Comparison of ENCODE assay signal across 7 cellular contexts in the genomic region with DNA sequence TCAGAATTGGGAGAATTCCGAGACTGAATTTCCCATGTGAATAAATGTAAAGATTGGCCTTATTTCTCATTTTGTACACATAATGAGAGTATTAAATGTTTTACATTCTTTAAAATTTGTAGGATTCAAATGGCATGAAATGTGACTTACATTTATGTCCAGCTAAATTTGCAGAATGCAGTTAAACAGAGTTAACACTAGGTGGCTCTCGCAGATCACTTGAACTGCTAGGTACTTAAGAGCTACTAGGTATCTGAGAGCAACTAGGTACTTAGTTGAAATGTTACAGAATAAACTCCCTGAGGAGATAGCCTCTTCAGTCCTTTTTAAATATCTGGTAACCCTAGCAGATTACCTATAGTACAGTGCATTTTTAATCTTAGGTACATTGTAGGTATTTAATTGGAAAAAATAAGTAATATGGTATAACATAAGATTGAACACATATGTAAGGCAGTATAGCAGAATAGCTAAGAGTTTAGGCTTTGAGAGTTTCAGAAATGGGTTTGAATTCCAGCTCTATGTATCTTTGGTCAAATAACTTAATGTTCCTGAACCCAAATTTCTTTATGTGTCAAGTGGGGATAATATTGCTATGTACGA.
DNase-seq lines count a peak whose midpoint lies in the region; ATAC-seq and TF ChIP-seq lines count a peak whose summit lies in the region.

No MANE protein-coding gene starts in this region.

- no peak for TF ChIP-seq EP300 in SK-N-SH (IDR thresholded peaks at IDR 0.05; ENCODE audit: borderline replicate concordance in 1 of 2, low read depth in 1 of 2, low read length in 1 of 2)

- peak; percentile 73 for ATAC-seq in HCT116

- H3K4me2 ChIP-seq in HCT116 (ENCODE audit: low read length) = no peak overlapping the region
- no peak overlapping the region for H3K4me2 ChIP-seq in SK-N-SH

- H3K4me3 ChIP-seq in HCT116 (replicated peaks in 1 of 2; ENCODE audit: low read depth in 1 of 2, low read length in 2 of 2) = no peak overlapping the region
- H3K4me3 ChIP-seq in SK-N-SH (ENCODE audit: low read depth in 2 of 2, low read length in 1 of 2) = no peak overlapping the region

- CTCF ChIA-PET in HCT116 (lab: Charles Lee) (interaction anchor here (0.6 to 3.1 kb wide), 34 partner anchors 10 to 1683 kb away, joined by 3 to 30 read pairs (median 4); a partner anchor contains a TSS), SK-N-SH (lab: Yijun Ruan, JAX) (interaction anchor here (0.5 to 3.5 kb wide), 98 partner anchors 10 to 1075 kb away, joined by 3 to 93 read pairs (median 4); a partner anchor contains a TSS)

- H3K79me2 ChIP-seq in HCT116 (ENCODE audit: insufficient read depth, low read length) (no peaks in the 10 kb centered on the region), SK-N-SH (ENCODE audit: insufficient read depth) (no peaks in the 10 kb centered on the region)

- H3K9ac ChIP-seq in HCT116 (ENCODE audit: low read length) = no peak overlapping the region
- no peak overlapping the region for H3K9ac ChIP-seq in SK-N-SH

- intact Hi-C loops in HCT116 (cut with micrococcal nuclease) (loop anchor here (1.0 to 10.0 kb wide), 5 partner anchors 139 to 943 kb away; no protein-coding TSS in a partner anchor), posterior vena cava (cut with DNase I) (loop anchor here (5.0 to 10.0 kb wide), 3 partner anchors 133 to 553 kb away; a partner anchor contains a TSS)

- no peaks in the 10 kb centered on the region for H3K9me3 ChIP-seq in HCT116 (ENCODE audit: control insufficient read depth in 1 of 2, insufficient read depth in 1 of 2, low read depth in 1 of 2, low read length in 2 of 2)
- no peaks in the 10 kb centered on the region for H3K9me3 ChIP-seq in SK-N-SH

- H3K27me3 ChIP-seq in HCT116 (ENCODE audit: insufficient read depth, low read length) (no peaks in the 10 kb centered on the region), SK-N-SH (ENCODE audit: insufficient read depth) (no peaks in the 10 kb centered on the region)

- WGBS in SK-N-SH (ENCODE audit: low lambda C conversion rate) = 39% methylated on average over 3 of the region's 3 CpGs

- H3K4me1 ChIP-seq in HCT116 (ENCODE audit: control insufficient read depth in 1 of 2, insufficient read depth in 2 of 2, low read length in 2 of 2) (no peaks in the 10 kb centered on the region), SK-N-SH (ENCODE audit: control insufficient read depth in 1 of 2, insufficient read depth in 2 of 2, low read depth in 1 of 2, low read length in 1 of 2) (no peaks in the 10 kb centered on the region)

- no peaks in the 10 kb centered on the region; a peak in 1 of 4 replicates for H3K36me3 ChIP-seq in HCT116 (ENCODE audit: control insufficient read depth in 1 of 2, insufficient read depth in 2 of 2, low read length in 2 of 2)
- H3K36me3 ChIP-seq in SK-N-SH (replicated peaks in 1 of 2; ENCODE audit: control insufficient read depth in 1 of 2, insufficient read depth in 2 of 2, low read length in 1 of 2) = peaks cover 21 to 22% of the 10 kb centered on the region in 2 experiments

- no peak overlapping the region for H2AFZ ChIP-seq in HCT116 (ENCODE audit: low read depth, low read length, poor library complexity, severe bottlenecking)
- H2AFZ ChIP-seq in SK-N-SH (ENCODE audit: low read depth) = no peak overlapping the region

- TF ChIP-seq CTCF in HCT116 (IDR thresholded peaks at IDR 0.05 in 2 of 3, conservative IDR thresholded peaks at IDR 0.05 in 1 of 3; ENCODE audit: borderline replicate concordance in 1 of 3, insufficient read depth in 1 of 3, low read depth in 2 of 3, low read length in 2 of 3) = peak; percentile 59 to 90 (median 80); a peak in 5 of 6 replicates
- TF ChIP-seq CTCF in SK-N-SH (IDR thresholded peaks at IDR 0.05) = peak; percentile 95

- POLR2A ChIA-PET in HCT116 (lab: Charles Lee) (no interaction called here), SK-N-SH (lab: Yijun Ruan, JAX) (no interaction called here)

- H3K27ac ChIP-seq in HCT116 (ENCODE audit: low read depth, low read length) (no peak overlapping the region), SK-N-SH (ENCODE audit: low read depth in 2 of 2, low read length in 1 of 2) (no peak overlapping the region), epithelial cell of prostate (no peak overlapping the region)

- peak; percentile 80 for TF ChIP-seq RAD21 in HCT116 (IDR thresholded peaks at IDR 0.05; ENCODE audit: low read depth)
- TF ChIP-seq RAD21 in SK-N-SH (IDR thresholded peaks at IDR 0.05; ENCODE audit: low read length) = peak; percentile 97

- peak; percentile 41 for DNase-seq in GDM1 (lab: John Stamatoyannopoulos, UW)
- DNase-seq in HCT116 (ENCODE audit: low read depth, low spot score) = peak; percentile 54
- peak; percentile 63 for DNase-seq in NCI-H1417 treated with DMSO at 0.1 percent for 48 hours (lab: John Stamatoyannopoulos, UW)
- peak; percentile 37 for DNase-seq in SK-N-SH
- peak; percentile 40 for DNase-seq in epithelial cell of prostate (ENCODE audit: low read depth, low spot score)
- DNase-seq in mucosa of gallbladder (ENCODE audit: low spot score) = peak; percentile 17
- DNase-seq in posterior vena cava (ENCODE audit: low spot score) = no peak

- H3K9me2 ChIP-seq in HCT116 (ENCODE audit: insufficient read depth) = no peaks in the 10 kb centered on the region
- H3K9me2 ChIP-seq in SK-N-SH = no peaks in the 10 kb centered on the region

- H4K20me1 ChIP-seq in HCT116 (ENCODE audit: insufficient read depth) (no peaks in the 10 kb centered on the region), SK-N-SH (ENCODE audit: insufficient read depth) (no peaks in the 10 kb centered on the region)

- no TSS peak for BruUV-seq in HCT116 (replicated peaks; lab: Mats Ljungman, UMichigan)

- TF ChIP-seq POLR2A in HCT116 (IDR thresholded peaks at IDR 0.05; ENCODE audit: borderline replicate concordance, extremely low read depth, insufficient read depth, insufficient read length) = no peak

- RAD21 ChIA-PET in HCT116 (lab: Charles Lee; ENCODE audit: low non-redundant PET in 1 of 2, low total read pairs in 2 of 2, uncharacterized antibody in 2 of 2, unreplicated experiment in 2 of 2) = interaction anchor here (1.0 to 1.3 kb wide), 8 partner anchors 135 to 943 kb away, joined by 3 to 6 read pairs (median 4); no protein-coding TSS in a partner anchor

- peaks cover 8% of the 10 kb centered on the region for H3F3A ChIP-seq in SK-N-SH (replicated peaks; ENCODE audit: insufficient read depth)

TF ChIP-seq in HCT116, 20 proteins besides CTCF, POLR2A, EP300 and RAD21:
- TF ChIP-seq SIN3A (IDR thresholded peaks at IDR 0.05; ENCODE audit: low read depth) = no peak
- TF ChIP-seq, protein P1, sequence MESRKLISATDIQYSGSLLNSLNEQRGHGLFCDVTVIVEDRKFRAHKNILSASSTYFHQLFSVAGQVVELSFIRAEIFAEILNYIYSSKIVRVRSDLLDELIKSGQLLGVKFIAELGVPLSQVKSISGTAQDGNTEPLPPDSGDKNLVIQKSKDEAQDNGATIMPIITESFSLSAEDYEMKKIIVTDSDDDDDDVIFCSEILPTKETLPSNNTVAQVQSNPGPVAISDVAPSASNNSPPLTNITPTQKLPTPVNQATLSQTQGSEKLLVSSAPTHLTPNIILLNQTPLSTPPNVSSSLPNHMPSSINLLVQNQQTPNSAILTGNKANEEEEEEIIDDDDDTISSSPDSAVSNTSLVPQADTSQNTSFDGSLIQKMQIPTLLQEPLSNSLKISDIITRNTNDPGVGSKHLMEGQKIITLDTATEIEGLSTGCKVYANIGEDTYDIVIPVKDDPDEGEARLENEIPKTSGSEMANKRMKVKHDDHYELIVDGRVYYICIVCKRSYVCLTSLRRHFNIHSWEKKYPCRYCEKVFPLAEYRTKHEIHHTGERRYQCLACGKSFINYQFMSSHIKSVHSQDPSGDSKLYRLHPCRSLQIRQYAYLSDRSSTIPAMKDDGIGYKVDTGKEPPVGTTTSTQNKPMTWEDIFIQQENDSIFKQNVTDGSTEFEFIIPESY (IDR thresholded peaks at IDR 0.05; ENCODE audit: extremely low read depth, insufficient replicate concordance, low read length) = no peak
- no peak for TF ChIP-seq POLR2AphosphoS5 (IDR thresholded peaks at IDR 0.05; ENCODE audit: low read depth, low read length)
- no peak for TF ChIP-seq CBX3 (IDR thresholded peaks at IDR 0.05; ENCODE audit: low read depth)

TF ChIP-seq in SK-N-SH, 30 proteins besides CTCF, POLR2A, EP300 and RAD21:
- peak; percentile 87 for TF ChIP-seq SMC3 (IDR thresholded peaks at IDR 0.05; ENCODE audit: low read depth, low read length)
- TF ChIP-seq FOSL2 (IDR thresholded peaks at IDR 0.05; ENCODE audit: borderline replicate concordance, low read depth) = no peak
TF ChIP-seq in SK-N-SH: peak in this region for 1.
